In genomic region chr16:55508271-55508921, GRCh38 we compare ENCODE assay signal across 8 cellular contexts.
A peak's percentile ranks its signal among the peaks of the same experiment; 100 is the strongest.
DNase-seq lines count a peak whose midpoint lies in the region; ATAC-seq and TF ChIP-seq lines count a peak whose summit lies in the region.

No MANE protein-coding gene starts in this region.

- peak overlapping the region; percentile 36 to 63 for H3K4me3 Mint-ChIP-seq in effector memory CD8-positive, alpha-beta T cell
- H3K4me3 Mint-ChIP-seq in nephron = peak overlapping the region; percentile 75 to 81 (median 81)

- peaks cover 0 to 3% of the 10 kb centered on the region in 2 donors for H3K9me3 Mint-ChIP-seq in effector memory CD8-positive, alpha-beta T cell
- H3K9me3 Mint-ChIP-seq in nephron = peaks cover 19% of the 10 kb centered on the region

- H3K36me3 Mint-ChIP-seq in effector memory CD8-positive, alpha-beta T cell (ENCODE audit: insufficient read depth) = no peaks in the 10 kb centered on the region
- H3K36me3 Mint-ChIP-seq in nephron (ENCODE audit: low read depth) = peaks cover 50% of the 10 kb centered on the region

- peaks cover 43 to 65% of the 10 kb centered on the region in 2 donors for H3K27me3 Mint-ChIP-seq in effector memory CD8-positive, alpha-beta T cell
- H3K27me3 Mint-ChIP-seq in nephron (ENCODE audit: low read depth) = no peaks in the 10 kb centered on the region

- H3K4me1 Mint-ChIP-seq in effector memory CD8-positive, alpha-beta T cell (ENCODE audit: low read depth in 2 of 2) = peaks cover 3 to 4% of the 10 kb centered on the region in 2 donors
- peaks cover 10% of the 10 kb centered on the region for H3K4me1 Mint-ChIP-seq in nephron

- no peak for ATAC-seq in effector memory CD8-positive, alpha-beta T cell (replicated peaks)
- ATAC-seq in GM21367 (IDR thresholded peaks at IDR 0.05; ENCODE audit: unreplicated experiment) (no peak), HG03196 (IDR thresholded peaks at IDR 0.05; ENCODE audit: unreplicated experiment) (no peak)

- no peak for TF ChIP-seq CTCF in nephron (IDR thresholded peaks at IDR 0.05; ENCODE audit: unreplicated experiment in 3 of 3)

- H3K27ac Mint-ChIP-seq in effector memory CD8-positive, alpha-beta T cell = no peak overlapping the region
- H3K27ac Mint-ChIP-seq in nephron = peak overlapping the region in 1 of 3 experiments; percentile 19

- DNase-seq in Ammon's horn (ENCODE audit: low spot score) (peak; percentile 38), MV-4-11 (lab: John Stamatoyannopoulos, UW) (peak; percentile 66), globus pallidus (ENCODE audit: low spot score) (no peak)
- DNase-seq in effector memory CD8-positive, alpha-beta T cell = no peak
- no peak for DNase-seq in central memory CD4-positive, alpha-beta T cell

Comparison
In these comparisons a context has a peak if more than half of its experiments do, and no peak if none do; other contexts are left out.
1. DNase-seq: peak in Ammon's horn (single experiment) and MV-4-11 (single experiment); none in effector memory CD8-positive, alpha-beta T cell (0 of 3), central memory CD4-positive, alpha-beta T cell (single experiment) and globus pallidus (single experiment).